In genomic region chr11:71451596-71452353, GRCh38 we compare ENCODE assay signal across 2 cellular contexts.
TF ChIP-seq lines count a peak whose summit lies in the region.

No MANE protein-coding gene starts in this region.

TF ChIP-seq in A549, 52 proteins besides CTCF, POLR2A, EP300 and RAD21 (continued from another document):
- TF ChIP-seq HOXA7 (CRISPR knock-in tag; IDR thresholded peaks at IDR 0.05), result no peak
- no peak for TF ChIP-seq CHD2 (IDR thresholded peaks at IDR 0.05; ENCODE audit: low read length, partially characterized antibody)
- no peak for TF ChIP-seq GATA3 (IDR thresholded peaks at IDR 0.05; ENCODE audit: borderline replicate concordance)
- no peak for TF ChIP-seq ZNF302 (CRISPR knock-in tag; IDR thresholded peaks at IDR 0.05)
- TF ChIP-seq SMC3 (IDR thresholded peaks at IDR 0.05), result no peak
- no peak for TF ChIP-seq HES2 (IDR thresholded peaks at IDR 0.05)
- no peak for TF ChIP-seq ELK1 (IDR thresholded peaks at IDR 0.05; ENCODE audit: low read depth, low read length)
- no peak for TF ChIP-seq REST (IDR thresholded peaks at IDR 0.05)
- TF ChIP-seq MAFK (IDR thresholded peaks at IDR 0.05; ENCODE audit: partially characterized antibody), result no peak

TF ChIP-seq in GM23338, 12 proteins besides CTCF, POLR2A, EP300 and RAD21 (continued from another document):
- no peak for TF ChIP-seq ZNF462 (CRISPR knock-in tag; IDR thresholded peaks at IDR 0.05)
- TF ChIP-seq ETS1 (IDR thresholded peaks at IDR 0.05), result no peak
